21 cellular contexts compared by ENCODE assay signal in genomic region chr6:10014561-10014960, GRCh38.
DNase-seq lines count a peak whose midpoint lies in the region; ATAC-seq lines count a peak whose summit lies in the region.
"Had no signal": no experiment of that assay in that cellular context is flagged by ENCODE, and none has a peak within 500 bp of the region (broad histone marks: within the 10 kb centered on the region; RNA-seq: fewer than 3 reads in every experiment).

No MANE protein-coding gene starts in this region.

- in situ Hi-C loops in SK-MEL-5 (cut with HindIII; ENCODE audit: low pct_unique_long_range_greater_than_20kb, low sequenced_read_pairs) = no loop called here

- ATAC-seq in HG03442 (IDR thresholded peaks at IDR 0.05; ENCODE audit: unreplicated experiment) = no peak
- ATAC-seq: activated naive CD8-positive, alpha-beta T cell treated with anti-CD3 and anti-CD28 coated beads, Interleukin-2, amount 50 U/mL, for 24 hours; lower lobe of right lung; stimulated activated naive CD8-positive, alpha-beta T cell treated with anti-CD3 and anti-CD28 coated beads, Interleukin-15, Interleukin-2, amounts not matched to agents 100 U/mL and 50 U/mL, for 24 hours; T-helper 17 cell; upper lobe of right lung; WTC11 had no signal

- peak; percentile 16 for DNase-seq in A172 (ENCODE audit: low spot score)
- DNase-seq in GM03348 (ENCODE audit: low spot score) = peak; percentile 5
- peak; percentile 82 for DNase-seq in SK-MEL-5 (ENCODE audit: low read depth, low spot score)
- DNase-seq in iris pigment epithelial cell (ENCODE audit: low read depth) = peak; percentile 4
- DNase-seq in activated effector memory CD4-positive, alpha-beta T cell treated with Interleukin-2 at 50 U/mL for 16 hours = no peak
- DNase-seq in NCI-H1105 treated with DMSO at 0.1 percent for 48 hours (lab: John Stamatoyannopoulos, UW) = no peak
- DNase-seq in NK-92 treated with Interleukin-12 subunit alpha and Interleukin-12 subunit beta, amount 100 ng/mL, for 24 hours (lab: John Stamatoyannopoulos, UW) = no peak
- DNase-seq: ACHN; activated CD8-positive, alpha-beta memory T cell treated with anti-CD3 and anti-CD28 coated beads for 24 hours; activated naive CD8-positive, alpha-beta T cell treated with anti-CD3 and anti-CD28 coated beads, Interleukin-2, amount 50 U/mL, for 24 hours; Caco-2; cerebellar nuclear complex; lower lobe of right lung; naive B cell; NCI-H2171; Right ventricle myocardium superior; stimulated activated naive CD8-positive, alpha-beta T cell treated with anti-CD3 and anti-CD28 coated beads, Interleukin-15, Interleukin-2, amounts not matched to agents 100 U/mL and 50 U/mL, for 24 hours; T-helper 17 cell; upper lobe of right lung had no signal

Comparison
In these comparisons a context has a peak if more than half of its experiments do, and no peak if none do; other contexts are left out.
1. DNase-seq: peak in A172 (single experiment), GM03348 (single experiment), SK-MEL-5 (single experiment) and iris pigment epithelial cell (single experiment); none in activated effector memory CD4-positive, alpha-beta T cell treated with Interleukin-2 at 50 U/mL for 16 hours (single experiment), NCI-H1105 treated with DMSO at 0.1 percent for 48 hours (single experiment) and NK-92 treated with Interleukin-12 subunit alpha and Interleukin-12 subunit beta, amount 100 ng/mL, for 24 hours (single experiment).